Comparison of ENCODE assay signal across 1 cellular context in genomic region chr19:18940791-18941627, GRCh38.
TF ChIP-seq lines count a peak whose summit lies in the region.

HOMER3 (minus strand) TSS chr19:18941217; CDS start chr19:18938982, 2,235 bp downstream.

TF ChIP-seq in K562, 482 proteins besides CTCF, POLR2A, EP300 and RAD21 (continued from another document and continues in another):
- no peak for TF ChIP-seq BRF2 (IDR thresholded peaks at IDR 0.05; ENCODE audit: borderline replicate concordance, insufficient read depth, insufficient read length)
- TF ChIP-seq CREB3 (tag; conservative IDR thresholded peaks at IDR 0.05; ENCODE audit: low read depth): no peak
- TF ChIP-seq SIN3B (IDR thresholded peaks at IDR 0.05; ENCODE audit: low read depth): 0 out of 2 replicates have a peak, but pooled peaks have one; percentile 25
- TF ChIP-seq KDM1A (IDR thresholded peaks at IDR 0.05): no peak
- no peak for TF ChIP-seq ETS2 (tag; IDR thresholded peaks at IDR 0.05; ENCODE audit: borderline replicate concordance, poor library complexity, severe bottlenecking)
- no peak for TF ChIP-seq E2F1 (CRISPR knock-in tag; IDR thresholded peaks at IDR 0.05)
- TF ChIP-seq NONO (IDR thresholded peaks at IDR 0.05; ENCODE audit: low read depth in 2 of 2, low read length in 1 of 2): peak in 1 of 2 experiments; percentile 73; a peak in 1 of 4 replicates
- TF ChIP-seq HDAC3 (IDR thresholded peaks at IDR 0.05; ENCODE audit: borderline replicate concordance, partially characterized antibody): no peak
- TF ChIP-seq MAFK (IDR thresholded peaks at IDR 0.05; ENCODE audit: low read length): no peak
- TF ChIP-seq MAFF (IDR thresholded peaks at IDR 0.05; ENCODE audit: low read length): no peak
- TF ChIP-seq YY1 (IDR thresholded peaks at IDR 0.05; ENCODE audit: borderline replicate concordance in 1 of 3, control insufficient read depth in 1 of 3, extremely low read depth in 1 of 3, insufficient read depth in 3 of 3, insufficient read length in 1 of 3, insufficient replicate concordance in 2 of 3, low read depth in 1 of 3, low read length in 2 of 3): peak in 1 of 3 experiments; percentile 34
- no peak for TF ChIP-seq ZNF174 (CRISPR knock-in tag; IDR thresholded peaks at IDR 0.05)
- TF ChIP-seq BRF1 (IDR thresholded peaks at IDR 0.05; ENCODE audit: borderline replicate concordance, extremely low read depth, insufficient read length): no peak
- no peak for TF ChIP-seq DACH1 (IDR thresholded peaks at IDR 0.05; ENCODE audit: partially characterized antibody)
- TF ChIP-seq ZNF551 (CRISPR knock-in tag; IDR thresholded peaks at IDR 0.05): no peak
- no peak for TF ChIP-seq HCFC1 (IDR thresholded peaks at IDR 0.05; ENCODE audit: low read depth, low read length)
- peak in 1 of 2 experiments; percentile 76; a peak in 2 of 4 replicates for TF ChIP-seq ZNF639 (CRISPR knock-in tag; conservative IDR thresholded peaks at IDR 0.05 in 1 of 2, IDR thresholded peaks at IDR 0.05 in 1 of 2)
- peak; percentile 48 to 77 for TF ChIP-seq E2F6 (IDR thresholded peaks at IDR 0.05; ENCODE audit: borderline replicate concordance in 1 of 2, extremely low read depth in 1 of 2, insufficient read depth in 1 of 2, insufficient read length in 1 of 2, low read depth in 1 of 2, low read length in 1 of 2, poor library complexity in 1 of 2, severe bottlenecking in 1 of 2)
- TF ChIP-seq CTCFL (IDR thresholded peaks at IDR 0.05; ENCODE audit: borderline replicate concordance, insufficient read depth, low read depth, low read length, poor library complexity, severe bottlenecking): peak; percentile 59
- TF ChIP-seq HDGF (IDR thresholded peaks at IDR 0.05): no peak
- TF ChIP-seq KLF16 (IDR thresholded peaks at IDR 0.05): no peak
- no peak for TF ChIP-seq SIX5 (IDR thresholded peaks at IDR 0.05; ENCODE audit: borderline replicate concordance in 1 of 2, insufficient read depth in 1 of 2, low read depth in 1 of 2, low read length in 2 of 2)
- TF ChIP-seq TEAD1 (CRISPR knock-in tag; IDR thresholded peaks at IDR 0.05): no peak
- TF ChIP-seq ZBTB7A (IDR thresholded peaks at IDR 0.05; ENCODE audit: borderline replicate concordance, control insufficient read depth, low read depth, low read length): peak; percentile 52; the same call in 1 of the 2 replicates
- no peak for TF ChIP-seq LARP7 (IDR thresholded peaks at IDR 0.05)
- TF ChIP-seq NFYB (IDR thresholded peaks at IDR 0.05; ENCODE audit: extremely low read depth, insufficient read length): no peak
- peak; percentile 35; the same call in 1 of the 2 replicates for TF ChIP-seq RBFOX2 (IDR thresholded peaks at IDR 0.05; ENCODE audit: low read depth, low read length)
- TF ChIP-seq REST (CRISPR knock-in tag; IDR thresholded peaks at IDR 0.05; ENCODE audit: low read depth): 0 out of 2 replicates have a peak, but pooled peaks have one; percentile 29
- no peak for TF ChIP-seq BCOR (IDR thresholded peaks at IDR 0.05)
- no peak for TF ChIP-seq CHD4 (IDR thresholded peaks at IDR 0.05; ENCODE audit: insufficient read depth, insufficient replicate concordance, low read depth, low read length, poor library complexity, severe bottlenecking)
- no peak for TF ChIP-seq RBBP5 (IDR thresholded peaks at IDR 0.05; ENCODE audit: borderline replicate concordance, insufficient read depth, low read length, poor library complexity, severe bottlenecking)
- TF ChIP-seq ZNF318 (IDR thresholded peaks at IDR 0.05; ENCODE audit: borderline replicate concordance in 1 of 2, low read depth in 1 of 2): no peak
- peak; percentile 38 for TF ChIP-seq HMGN3 (IDR thresholded peaks at IDR 0.05; ENCODE audit: borderline replicate concordance, extremely low read depth, insufficient read length, low read depth, low read length)
- TF ChIP-seq SAP30 (IDR thresholded peaks at IDR 0.05; ENCODE audit: borderline replicate concordance, insufficient read depth, low read depth, low read length, poor library complexity, severe bottlenecking): peak; percentile 56
- TF ChIP-seq L3MBTL2 (IDR thresholded peaks at IDR 0.05): peak; percentile 81
- no peak for TF ChIP-seq TCF3 (CRISPR knock-in tag; IDR thresholded peaks at IDR 0.05)
- peak; percentile 27 for TF ChIP-seq PRPF4 (IDR thresholded peaks at IDR 0.05; ENCODE audit: insufficient read depth, low read depth, low read length, poor library complexity, severe bottlenecking)
- TF ChIP-seq GATA2 (CRISPR knock-in tag; IDR thresholded peaks at IDR 0.05): no peak
- TF ChIP-seq ZFX (CRISPR knock-in tag; IDR thresholded peaks at IDR 0.05): peak; percentile 51; the same call in 1 of the 2 replicates
